1 cellular context compared by ENCODE assay signal in genomic region chr19:34364830-34365462, GRCh38.
TF ChIP-seq lines count a peak whose summit lies in the region.

GPI (plus strand) TSS chr19:34365196; CDS start chr19:34365267, 71 bp downstream.

TF ChIP-seq in K562, 482 proteins besides CTCF, POLR2A, EP300 and RAD21 (continued from another document):
- TF ChIP-seq MNT (conservative IDR thresholded peaks at IDR 0.05) (peak in 1 of 2 experiments; percentile 55; a peak in 1 of 4 replicates), ZEB2 (IDR thresholded peaks at IDR 0.05) (no peak), ETS1 (conservative IDR thresholded peaks at IDR 0.05; ENCODE audit: control insufficient read depth, low read depth, low read length) (peak; percentile 74; the same call in 1 of the 2 replicates), U2AF2 (optimal IDR thresholded peaks at IDR 0.05; ENCODE audit: low read depth, low read length) (no peak), TRIM24 (IDR thresholded peaks at IDR 0.05) (no peak), SREBF1 (IDR thresholded peaks at IDR 0.05; ENCODE audit: borderline replicate concordance, low read depth, low read length) (no peak), CGGBP1 (CRISPR knock-in tag; IDR thresholded peaks at IDR 0.05) (no peak), ZKSCAN8 (CRISPR knock-in tag; IDR thresholded peaks at IDR 0.05) (no peak), ZNF444 (CRISPR knock-in tag; IDR thresholded peaks at IDR 0.05) (no peak), C11orf30 (IDR thresholded peaks at IDR 0.05; ENCODE audit: low read depth) (no peak), EZH2 (IDR thresholded peaks at IDR 0.05; ENCODE audit: borderline replicate concordance, low read depth, low read length) (no peak), NRF1 (conservative IDR thresholded peaks at IDR 0.05 in 1 of 2, IDR thresholded peaks at IDR 0.05 in 1 of 2) (peak; percentile 68 to 72; a peak in 3 of 4 replicates), MTA3 (IDR thresholded peaks at IDR 0.05; ENCODE audit: borderline replicate concordance) (0 out of 2 replicates have a peak, but pooled peaks have one; percentile 20), ZNF24 (IDR thresholded peaks at IDR 0.05) (peak; percentile 83), GABPB1 (CRISPR knock-in tag; IDR thresholded peaks at IDR 0.05) (no peak), ZNF280B (CRISPR knock-in tag; IDR thresholded peaks at IDR 0.05) (no peak), ZNF77 (CRISPR knock-in tag; IDR thresholded peaks at IDR 0.05) (no peak), GTF2A2 (tag; IDR thresholded peaks at IDR 0.05) (0 out of 2 replicates have a peak, but pooled peaks have one; percentile 27), RBFOX2 (IDR thresholded peaks at IDR 0.05; ENCODE audit: low read depth, low read length) (peak; percentile 84), CCNT2 (IDR thresholded peaks at IDR 0.05; ENCODE audit: borderline replicate concordance, extremely low read depth, insufficient read length, low read depth, low read length) (peak; percentile 3), POLR2G (IDR thresholded peaks at IDR 0.05; ENCODE audit: low read depth, low read length) (peak; percentile 89), ETV1 (tag; conservative IDR thresholded peaks at IDR 0.05; ENCODE audit: low read depth) (no peak), KLF16 (IDR thresholded peaks at IDR 0.05) (no peak), KDM5B (IDR thresholded peaks at IDR 0.05; ENCODE audit: insufficient replicate concordance, low read depth, low read length) (peak; percentile 85), SAP30 (IDR thresholded peaks at IDR 0.05; ENCODE audit: borderline replicate concordance, insufficient read depth, low read depth, low read length, poor library complexity, severe bottlenecking) (no peak), MYNN (IDR thresholded peaks at IDR 0.05) (0 out of 2 replicates have a peak, but pooled peaks have one; percentile 23), MYNN (CRISPR knock-in tag; IDR thresholded peaks at IDR 0.05) (no peak), NR3C1 (CRISPR knock-in tag; IDR thresholded peaks at IDR 0.05) (no peak), ZNF311 (CRISPR knock-in tag; IDR thresholded peaks at IDR 0.05) (no peak), ZNF740 (CRISPR knock-in tag; IDR thresholded peaks at IDR 0.05) (peak; percentile 23; the same call in 1 of the 2 replicates), ZNF740 (tag; IDR thresholded peaks at IDR 0.05) (no peak), MYC (IDR thresholded peaks at IDR 0.05; ENCODE audit: low read depth, low read length) (peak; percentile 46; the same call in 1 of the 2 replicates), MYC (CRISPR knock-in tag; IDR thresholded peaks at IDR 0.05; ENCODE audit: borderline replicate concordance, low read depth) (no peak), POLR2B (IDR thresholded peaks at IDR 0.05; ENCODE audit: low read depth, partially characterized antibody) (peak; percentile 28), TAF1 (IDR thresholded peaks at IDR 0.05; ENCODE audit: control insufficient read depth, extremely low read depth, insufficient read depth, low read length, severe bottlenecking) (peak; percentile 76), SREBF2 (CRISPR knock-in tag; IDR thresholded peaks at IDR 0.05) (no peak), ZNF518B (CRISPR knock-in tag; IDR thresholded peaks at IDR 0.05) (no peak), EGR1 (conservative IDR thresholded peaks at IDR 0.05) (peak; percentile 68), FOXJ3 (CRISPR knock-in tag; IDR thresholded peaks at IDR 0.05) (no peak), FOXK1 (CRISPR knock-in tag; IDR thresholded peaks at IDR 0.05; ENCODE audit: borderline replicate concordance) (no peak), CTBP1 (IDR thresholded peaks at IDR 0.05; ENCODE audit: borderline replicate concordance) (0 out of 2 replicates have a peak, but pooled peaks have one; percentile 18), ZNF217 (CRISPR knock-in tag; IDR thresholded peaks at IDR 0.05) (no peak), HNRNPUL1 (IDR thresholded peaks at IDR 0.05; ENCODE audit: low read length) (no peak), CHD2 (IDR thresholded peaks at IDR 0.05; ENCODE audit: low read depth, low read length) (no peak), PREB (CRISPR knock-in tag; IDR thresholded peaks at IDR 0.05) (no peak), ZNF165 (CRISPR knock-in tag; IDR thresholded peaks at IDR 0.05; ENCODE audit: borderline replicate concordance) (no peak), CBX5 (IDR thresholded peaks at IDR 0.05; ENCODE audit: borderline replicate concordance, low read depth) (no peak), L3MBTL2 (IDR thresholded peaks at IDR 0.05) (peak; percentile 31; the same call in 1 of the 2 replicates), NKRF (IDR thresholded peaks at IDR 0.05; ENCODE audit: borderline replicate concordance) (no peak; the same call in 1 of the 2 replicates), MIER1 (IDR thresholded peaks at IDR 0.05; ENCODE audit: low read depth) (no peak), TCF15 (CRISPR knock-in tag; IDR thresholded peaks at IDR 0.05) (no peak), SUPT5H (IDR thresholded peaks at IDR 0.05) (peak; percentile 58)
TF ChIP-seq in K562: peak in this region for 29.
